Comparison of ENCODE assay signal across 24 cellular contexts in the genomic region with DNA sequence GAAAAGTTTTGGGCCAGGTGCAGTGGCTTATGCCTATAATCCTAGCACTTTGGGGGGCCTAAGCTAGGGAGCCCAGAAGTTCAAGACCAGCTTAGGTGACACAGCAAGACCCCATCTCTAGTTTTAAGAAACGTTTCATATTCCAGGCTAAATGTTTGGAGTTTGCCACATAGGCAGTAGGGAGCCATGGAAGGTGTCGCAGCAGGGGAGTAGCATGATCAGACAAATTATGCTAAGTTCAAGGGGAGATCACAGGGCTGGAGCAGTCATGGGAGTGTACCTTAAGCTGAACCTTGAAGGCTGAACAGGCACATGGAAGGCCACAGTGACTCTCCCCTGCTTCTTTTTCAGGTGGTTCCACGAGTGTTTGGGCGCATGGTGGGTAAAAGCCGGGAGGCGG. TPM values are rescaled to one million over a fixed set of nuclear protein-coding genes. Genes with fewer than 3 reads are reported as not detected.
A peak's percentile ranks its signal among the peaks of the same experiment; 100 is the strongest.
DNase-seq lines count a peak whose midpoint lies in the region; ATAC-seq, FAIRE-seq and TF ChIP-seq lines count a peak whose summit lies in the region.
"Had no signal": no experiment of that assay in that cellular context is flagged by ENCODE, and none has a peak within 500 bp of the region (broad histone marks: within the 10 kb centered on the region; RNA-seq: fewer than 3 reads in every experiment).

No MANE protein-coding gene starts in this region.

- no peak overlapping the region for H3K4me3 Mint-ChIP-seq in activated CD8-positive, alpha-beta T cell treated with anti-CD3 and anti-CD28 coated beads, Interleukin-2, amount 10 ng/mL, durations not matched to agents 7 days and 5 days
- no peak overlapping the region for H3K4me3 Mint-ChIP-seq in activated CD8-positive, alpha-beta T cell treated with anti-CD3 and anti-CD28 coated beads for 36 hours
- H3K4me3 Mint-ChIP-seq in CD4-positive, CD25-positive, alpha-beta regulatory T cell: no peak overlapping the region
- no peak overlapping the region for H3K4me3 Mint-ChIP-seq in neural progenitor cell
- H3K4me3 Mint-ChIP-seq: CD14-positive monocyte; CD4-positive, alpha-beta memory T cell had no signal

- TF ChIP-seq RAD21 in K562 (CRISPR knock-in tag; conservative IDR thresholded peaks at IDR 0.05 in 1 of 2, IDR thresholded peaks at IDR 0.05 in 1 of 2): no peak

- H3K9me3 Mint-ChIP-seq in activated CD8-positive, alpha-beta T cell treated with anti-CD3 and anti-CD28 coated beads, Interleukin-2, amount 10 ng/mL, durations not matched to agents 7 days and 5 days (ENCODE audit: insufficient read depth): no peaks in the 10 kb centered on the region
- H3K9me3 Mint-ChIP-seq in activated CD8-positive, alpha-beta T cell treated with anti-CD3 and anti-CD28 coated beads for 36 hours: no peaks in the 10 kb centered on the region
- H3K9me3 Mint-ChIP-seq in CD4-positive, CD25-positive, alpha-beta regulatory T cell: no peaks in the 10 kb centered on the region
- H3K9me3 Mint-ChIP-seq in neural progenitor cell: no peaks in the 10 kb centered on the region

- TF ChIP-seq CTCF in activated CD8-positive, alpha-beta T cell treated with anti-CD3 and anti-CD28 coated beads for 36 hours (IDR thresholded peaks at IDR 0.05): no peak
- TF ChIP-seq CTCF in K562 (IDR thresholded peaks at IDR 0.05 in 2 of 3, conservative IDR thresholded peaks at IDR 0.05 in 1 of 3; ENCODE audit: insufficient read depth in 2 of 3, low read depth in 1 of 3, low read length in 3 of 3) (no peak), neural progenitor cell (IDR thresholded peaks at IDR 0.05) (no peak), thyroid gland (IDR thresholded peaks at IDR 0.05) (no peak)

- ATAC-seq in activated CD8-positive, alpha-beta T cell treated with anti-CD3 and anti-CD28 coated beads, Interleukin-2, amount 10 ng/mL, durations not matched to agents 7 days and 5 days: no peak
- ATAC-seq in activated CD8-positive, alpha-beta T cell treated with anti-CD3 and anti-CD28 coated beads for 36 hours: no peak
- no peak for ATAC-seq in CD4-positive, CD25-positive, alpha-beta regulatory T cell (ENCODE audit: low read depth in 2 of 2)
- no peak for ATAC-seq in K562

- in situ Hi-C loops in K562 (cut with MboI): no loop called here

- H3K9ac ChIP-seq in K562 (ENCODE audit: insufficient read depth in 1 of 2, low read depth in 2 of 2, low read length in 2 of 2) (no peak overlapping the region), neural progenitor cell (no peak overlapping the region)

- intact Hi-C loops in activated CD8-positive, alpha-beta T cell treated with anti-CD3 and anti-CD28 coated beads for 36 hours (cut with micrococcal nuclease): no loop called here
- intact Hi-C loops in K562 (cut with micrococcal nuclease) (no loop called here), thyroid gland (cut with DNase I) (no loop called here)

- WGBS in K562 (ENCODE audit: insufficient coverage, low coverage, missing lambda C conversion rate): 59% methylated on average over 6 of the region's 6 CpGs
- 95 to 99% methylated on average over 6 of the region's 6 CpGs for WGBS in thyroid gland, 2 donors

- H3K27me3 Mint-ChIP-seq in activated CD8-positive, alpha-beta T cell treated with anti-CD3 and anti-CD28 coated beads, Interleukin-2, amount 10 ng/mL, durations not matched to agents 7 days and 5 days (ENCODE audit: low read depth): no peaks in the 10 kb centered on the region
- H3K27me3 Mint-ChIP-seq in activated CD8-positive, alpha-beta T cell treated with anti-CD3 and anti-CD28 coated beads for 36 hours: no peaks in the 10 kb centered on the region
- no peaks in the 10 kb centered on the region for H3K27me3 Mint-ChIP-seq in CD4-positive, CD25-positive, alpha-beta regulatory T cell
- H3K27me3 Mint-ChIP-seq in neural progenitor cell (ENCODE audit: insufficient read depth, low read depth): peaks cover 2% of the 10 kb centered on the region
- H3K27me3 Mint-ChIP-seq: CD4-positive, alpha-beta memory T cell had no signal

- no peak overlapping the region for H3K4me3 ChIP-seq in CD4-positive, CD25-positive, alpha-beta regulatory T cell (ENCODE audit: low read depth, low read length)
- H3K4me3 ChIP-seq in K562 (no peak overlapping the region), neural progenitor cell (no peak overlapping the region), thyroid gland (replicated peaks in 1 of 3) (no peak overlapping the region)
- H3K4me3 ChIP-seq: BLaER1 treated with 17β-estradiol and CSF1 and Interleukin-3, amounts not matched to agents 10 nM and 100 nM; HAP-1 had no signal

- CTCF ChIA-PET in activated CD8-positive, alpha-beta T cell treated with anti-CD3 and anti-CD28 coated beads, Interleukin-2, amount 10 ng/mL, durations not matched to agents 7 days and 5 days (lab: Charles Lee): interaction anchor here (1.2 to 3.0 kb wide), 3 partner anchors 10 to 105 kb away, joined by 3 to 34 read pairs (median 4); partner anchors contain the start of gene NLRX1
- CTCF ChIA-PET in activated CD8-positive, alpha-beta T cell treated with anti-CD3 and anti-CD28 coated beads for 36 hours (lab: Charles Lee): interaction anchor here (0.6 to 1.5 kb wide), 2 partner anchors 10 to 17 kb away, joined by 3 to 6 read pairs; no protein-coding TSS in a partner anchor
- CTCF ChIA-PET in K562 (lab: Yijun Ruan, JAX; ENCODE audit: low intra/inter-chr PET ratio): no interaction called here

- no peaks in the 10 kb centered on the region for H3K79me2 ChIP-seq in K562 (ENCODE audit: control insufficient read depth, insufficient read depth, low read length)
- H3K79me2 ChIP-seq in neural progenitor cell (ENCODE audit: low read depth): no peaks in the 10 kb centered on the region

- H3K9me3 ChIP-seq in CD4-positive, CD25-positive, alpha-beta regulatory T cell (ENCODE audit: control insufficient read depth in 2 of 2, low read length in 2 of 2): no peaks in the 10 kb centered on the region
- H3K9me3 ChIP-seq in K562 (replicated peaks; ENCODE audit: control insufficient read depth, insufficient read depth, low read depth, low read length) (no peaks in the 10 kb centered on the region), neural progenitor cell (ENCODE audit: low read depth) (no peaks in the 10 kb centered on the region), thyroid gland (no peaks in the 10 kb centered on the region)
- H3K9me3 ChIP-seq: BE2C; BLaER1 treated with 17β-estradiol and CSF1 and Interleukin-3, amounts not matched to agents 10 nM and 100 nM; HAP-1 had no signal

- H3K27ac Mint-ChIP-seq in activated CD8-positive, alpha-beta T cell treated with anti-CD3 and anti-CD28 coated beads, Interleukin-2, amount 10 ng/mL, durations not matched to agents 7 days and 5 days: peak overlapping the region; percentile 39
- H3K27ac Mint-ChIP-seq in activated CD8-positive, alpha-beta T cell treated with anti-CD3 and anti-CD28 coated beads for 36 hours: no peak overlapping the region
- peak overlapping the region in 2 of 3 donors; percentile 5 to 35 for H3K27ac Mint-ChIP-seq in CD4-positive, CD25-positive, alpha-beta regulatory T cell
- peak overlapping the region; percentile 53 for H3K27ac Mint-ChIP-seq in neural progenitor cell
- H3K27ac Mint-ChIP-seq: CD4-positive, alpha-beta memory T cell had no signal

- no peak for DNase-seq in activated CD8-positive, alpha-beta T cell treated with anti-CD3 and anti-CD28 coated beads, Interleukin-2, amount 10 ng/mL, durations not matched to agents 7 days and 5 days
- no peak for DNase-seq in activated CD8-positive, alpha-beta T cell treated with anti-CD3 and anti-CD28 coated beads for 36 hours
- no peak for DNase-seq in CD4-positive, CD25-positive, alpha-beta regulatory T cell
- DNase-seq in K562 (ENCODE audit: extremely low read depth in 1 of 4, low spot score in 3 of 4) (no peak), neural progenitor cell (ENCODE audit: low spot score) (no peak), NCI-H1694 (lab: John Stamatoyannopoulos, UW) (no peak), foreskin melanocyte (no peak), thyroid gland (no peak)
- DNase-seq: Calu3; CD4-positive, alpha-beta memory T cell; GF-D8; GOT3 had no signal

- H3K27me3 ChIP-seq in CD4-positive, CD25-positive, alpha-beta regulatory T cell (ENCODE audit: control insufficient read depth, insufficient read depth, low read length): no peaks in the 10 kb centered on the region
- H3K27me3 ChIP-seq in K562 (ENCODE audit: control insufficient read depth in 2 of 2, insufficient read depth in 2 of 2, low read length in 2 of 2): peaks cover 0 to 5% of the 10 kb centered on the region in 2 experiments; a peak in 1 of 5 replicates
- no peaks in the 10 kb centered on the region for H3K27me3 ChIP-seq in neural progenitor cell
- no peaks in the 10 kb centered on the region for H3K27me3 ChIP-seq in thyroid gland
- H3K27me3 ChIP-seq: BE2C; BLaER1 treated with 17β-estradiol and CSF1 and Interleukin-3, amounts not matched to agents 10 nM and 100 nM had no signal

- no peak for TF ChIP-seq EP300 in K562 (IDR thresholded peaks at IDR 0.05; ENCODE audit: low read length)

- no peak for FAIRE-seq in K562 (lab: Jason Lieb, UNC)
- FAIRE-seq: A204.1, GM12891, GM18507, H54 had no signal

- H4K20me1 ChIP-seq in K562 (replicated peaks; ENCODE audit: control insufficient read depth, insufficient read depth, low read length) (no peaks in the 10 kb centered on the region), neural progenitor cell (ENCODE audit: low read depth) (no peaks in the 10 kb centered on the region)

- H3K4me1 ChIP-seq in CD4-positive, CD25-positive, alpha-beta regulatory T cell (ENCODE audit: control insufficient read depth, insufficient read depth, low read length, poor library complexity, severe bottlenecking): peaks cover 10% of the 10 kb centered on the region
- H3K4me1 ChIP-seq in K562 (replicated peaks in 1 of 2; ENCODE audit: control insufficient read depth in 2 of 2, insufficient read depth in 2 of 2, low read length in 2 of 2) (peaks cover 23 to 34% of the 10 kb centered on the region in 2 experiments), neural progenitor cell (no peaks in the 10 kb centered on the region), thyroid gland (no peaks in the 10 kb centered on the region)
- H3K4me1 ChIP-seq: HAP-1 had no signal

- no peaks in the 10 kb centered on the region for H3K9me1 ChIP-seq in K562 (ENCODE audit: control insufficient read depth, insufficient read depth, low read length)

- H3K36me3 Mint-ChIP-seq in activated CD8-positive, alpha-beta T cell treated with anti-CD3 and anti-CD28 coated beads, Interleukin-2, amount 10 ng/mL, durations not matched to agents 7 days and 5 days (ENCODE audit: low read depth): peaks cover 32% of the 10 kb centered on the region
- H3K36me3 Mint-ChIP-seq in activated CD8-positive, alpha-beta T cell treated with anti-CD3 and anti-CD28 coated beads for 36 hours (ENCODE audit: low read depth): peaks cover 18% of the 10 kb centered on the region
- H3K36me3 Mint-ChIP-seq in CD4-positive, CD25-positive, alpha-beta regulatory T cell: peaks cover 17% of the 10 kb centered on the region
- no peaks in the 10 kb centered on the region for H3K36me3 Mint-ChIP-seq in neural progenitor cell

- H3K36me3 ChIP-seq in CD4-positive, CD25-positive, alpha-beta regulatory T cell (ENCODE audit: control insufficient read depth, insufficient read depth, low read length): no peaks in the 10 kb centered on the region
- H3K36me3 ChIP-seq in K562 (ENCODE audit: control insufficient read depth, insufficient read depth, low read length) (no peaks in the 10 kb centered on the region), neural progenitor cell (no peaks in the 10 kb centered on the region), thyroid gland (peaks cover 5 to 17% of the 10 kb centered on the region in 2 donors)
- H3K36me3 ChIP-seq: BE2C had no signal

- H2AFZ ChIP-seq in K562 (ENCODE audit: low read depth, low read length) (no peak overlapping the region), neural progenitor cell (replicated peaks) (no peak overlapping the region)

- no peaks in the 10 kb centered on the region for H3F3A ChIP-seq in neural progenitor cell (ENCODE audit: low read depth)

- peaks cover 15% of the 10 kb centered on the region for H3K4me1 Mint-ChIP-seq in activated CD8-positive, alpha-beta T cell treated with anti-CD3 and anti-CD28 coated beads, Interleukin-2, amount 10 ng/mL, durations not matched to agents 7 days and 5 days (ENCODE audit: low read depth)
- peaks cover 15% of the 10 kb centered on the region for H3K4me1 Mint-ChIP-seq in activated CD8-positive, alpha-beta T cell treated with anti-CD3 and anti-CD28 coated beads for 36 hours (ENCODE audit: low read depth)
- peaks cover 0 to 18% (median 10%) of the 10 kb centered on the region in 4 donors for H3K4me1 Mint-ChIP-seq in CD4-positive, CD25-positive, alpha-beta regulatory T cell
- peaks cover 9% of the 10 kb centered on the region for H3K4me1 Mint-ChIP-seq in neural progenitor cell

- TF ChIP-seq POLR2A in K562 (conservative IDR thresholded peaks at IDR 0.05) (no peak), thyroid gland (IDR thresholded peaks at IDR 0.05) (no peak)

- H3K4me2 ChIP-seq in K562 (ENCODE audit: insufficient read depth, low read length) (no peak overlapping the region), neural progenitor cell (no peak overlapping the region)

- no peak overlapping the region for H3K27ac ChIP-seq in CD4-positive, CD25-positive, alpha-beta regulatory T cell (ENCODE audit: insufficient read depth, low read length, poor library complexity, severe bottlenecking)
- H3K27ac ChIP-seq in K562 (ENCODE audit: extremely low read depth, low read depth, low read length) (no peak overlapping the region), neural progenitor cell (no peak overlapping the region), thyroid gland (no peak overlapping the region)
- H3K27ac ChIP-seq: 22Rv1 had no signal

- POLR2A ChIA-PET in activated CD8-positive, alpha-beta T cell treated with anti-CD3 and anti-CD28 coated beads, Interleukin-2, amount 10 ng/mL, durations not matched to agents 7 days and 5 days (lab: Charles Lee): no interaction called here
- POLR2A ChIA-PET in activated CD8-positive, alpha-beta T cell treated with anti-CD3 and anti-CD28 coated beads for 36 hours (lab: Charles Lee): interaction anchor here (1.1 kb wide), 1 partner anchor 9 kb away, joined by 3 read pairs; no protein-coding TSS in a partner anchor
- POLR2A ChIA-PET in K562 (lab: Yijun Ruan, JAX): interaction anchor here (0.6 to 0.9 kb wide), 3 partner anchors 37 to 73 kb away, joined by 3 to 4 read pairs (median 3); partner anchors contain the start of gene C2CD2L

- BruUV-seq in K562 (replicated peaks; lab: Mats Ljungman, UMichigan): no TSS peak

RNA-seq across cellular contexts. Expression of gene NHERF4, which starts 5.9 kb away (rescaled TPM):
- under 1 TPM; 0.18 to 0.63 TPM for total RNA-seq in activated CD8-positive, alpha-beta T cell treated with anti-CD3 and anti-CD28 coated beads, Interleukin-2, amount 10 ng/mL, durations not matched to agents 7 days and 5 days
- under 1 TPM; 0.29 to 0.32 TPM for total RNA-seq in activated CD8-positive, alpha-beta T cell treated with anti-CD3 and anti-CD28 coated beads for 36 hours
- total RNA-seq in CD4-positive, CD25-positive, alpha-beta regulatory T cell: not detected
- polyA plus RNA-seq in CD4-positive, CD25-positive, alpha-beta regulatory T cell: not detected
- total RNA-seq in K562 (2011; cell fraction: chromatin; rRNA removed; ENCODE audit: low replicate concordance): not detected in 2 replicates
- not detected in 2 replicates for total RNA-seq in K562 (2011; cell fraction: nucleolus; rRNA removed)
- total RNA-seq in K562 (2011; cell fraction: nucleoplasm; rRNA removed): not detected in 2 replicates
- not detected in 2 replicates for total RNA-seq in K562 (2014; rRNA removed)
- total RNA-seq in K562 (2014; rRNA removed; fragmentation: Illumina TruSeq; extraction: Trizol): not detected in 2 replicates
- not detected in 2 replicates for total RNA-seq in K562 (2015; rRNA removed; fragmentation: Illumina TruSeq; extraction: Trizol)
- not detected in 2 replicates for total RNA-seq in K562 (2021)
- not detected in 2 replicates for polyA plus RNA-seq in K562 (2011; rRNA removed)
- not detected in 2 replicates for polyA plus RNA-seq in K562 (2011; cell fraction: cytosol; rRNA removed)
- not detected in 2 replicates for polyA plus RNA-seq in K562 (2011; cell fraction: nucleus; rRNA removed)
- polyA plus RNA-seq in K562 (2012): not detected in 2 replicates
- polyA plus RNA-seq in K562 (2014; fragmentation: Illumina TruSeq; extraction: Trizol): not detected in 2 replicates
- not detected for polyA plus RNA-seq in K562 (2014; fragmentation: Nextera tagmentation; extraction: Ambion mirVana)
- polyA plus RNA-seq in K562 (2014; rRNA removed): not detected in 2 replicates
- not detected in 2 replicates for polyA minus RNA-seq in K562 (2011; rRNA and poly(A)+ RNA removed)
- polyA minus RNA-seq in K562 (2011; cell fraction: cytosol; rRNA and poly(A)+ RNA removed): not detected in 2 replicates
- not detected in 2 replicates for polyA minus RNA-seq in K562 (2011; cell fraction: nucleus; rRNA and poly(A)+ RNA removed)
- 0.12 TPM in 1 of 2 replicates, not detected in the other for total RNA-seq in neural progenitor cell (ENCODE audit: low replicate concordance)
- not detected for total RNA-seq in thyroid gland
- total RNA-seq: Calu3, Daoy, G401 had no signal
- polyA plus RNA-seq: AG04450; CD4-positive, alpha-beta memory T cell had no signal

RNA-seq across cellular contexts. Expression of gene NLRX1, which starts 10.8 kb away (rescaled TPM):
- 10 to 100 TPM; 24.6 to 24.8 TPM for total RNA-seq in activated CD8-positive, alpha-beta T cell treated with anti-CD3 and anti-CD28 coated beads, Interleukin-2, amount 10 ng/mL, durations not matched to agents 7 days and 5 days
- 10 to 100 TPM; 20.1 to 21.3 TPM for total RNA-seq in activated CD8-positive, alpha-beta T cell treated with anti-CD3 and anti-CD28 coated beads for 36 hours
- total RNA-seq in CD4-positive, CD25-positive, alpha-beta regulatory T cell: 7.8 TPM
- 1 to 10 TPM; 5.0 to 6.7 (median 5.8) TPM for polyA plus RNA-seq in CD4-positive, CD25-positive, alpha-beta regulatory T cell
- 0.86 and 3.6 TPM in 2 replicates for total RNA-seq in K562 (2011; cell fraction: chromatin; rRNA removed; ENCODE audit: low replicate concordance)
- 1.8 and 3.5 TPM in 2 replicates for total RNA-seq in K562 (2011; cell fraction: nucleolus; rRNA removed)
- total RNA-seq in K562 (2011; cell fraction: nucleoplasm; rRNA removed): 1.1 and 1.3 TPM in 2 replicates
- total RNA-seq in K562 (2014; rRNA removed): 1.3 and 1.4 TPM in 2 replicates
- 0.19 and 0.22 TPM in 2 replicates for total RNA-seq in K562 (2014; rRNA removed; fragmentation: Illumina TruSeq; extraction: Trizol)
- 0.34 and 0.69 TPM in 2 replicates for total RNA-seq in K562 (2015; rRNA removed; fragmentation: Illumina TruSeq; extraction: Trizol)
- 2.1 and 2.3 TPM in 2 replicates for total RNA-seq in K562 (2021)
- 0.55 and 1.4 TPM in 2 replicates for polyA plus RNA-seq in K562 (2011; rRNA removed)
- polyA plus RNA-seq in K562 (2011; cell fraction: cytosol; rRNA removed): 0.81 and 4.1 TPM in 2 replicates
- 0.76 and 5.1 TPM in 2 replicates for polyA plus RNA-seq in K562 (2011; cell fraction: nucleus; rRNA removed)
- 1.0 and 2.3 TPM in 2 replicates for polyA plus RNA-seq in K562 (2012)
- polyA plus RNA-seq in K562 (2014; fragmentation: Illumina TruSeq; extraction: Trizol): 0.49 and 1.1 TPM in 2 replicates
- polyA plus RNA-seq in K562 (2014; fragmentation: Nextera tagmentation; extraction: Ambion mirVana): under 1 TPM; 0.04 to 0.06 TPM
- polyA plus RNA-seq in K562 (2014; rRNA removed): 1.1 and 2.1 TPM in 2 replicates
- 0.27 and 1.2 TPM in 2 replicates for polyA minus RNA-seq in K562 (2011; rRNA and poly(A)+ RNA removed)
- polyA minus RNA-seq in K562 (2011; cell fraction: cytosol; rRNA and poly(A)+ RNA removed): 1.4 and 3.4 TPM in 2 replicates
- 0.67 and 2.3 TPM in 2 replicates for polyA minus RNA-seq in K562 (2011; cell fraction: nucleus; rRNA and poly(A)+ RNA removed)
- total RNA-seq in neural progenitor cell (ENCODE audit: low replicate concordance): 10.2 and 34.8 TPM in 2 replicates
- 10 to 100 TPM; 13.3 to 33.1 (median 19.5) TPM for total RNA-seq in thyroid gland
- total RNA-seq: G401 had no signal

RNA-seq across cellular contexts. Expression of gene CBL, which starts 26.8 kb away (rescaled TPM):
- 10 to 100 TPM; 43.6 to 43.7 TPM for total RNA-seq in activated CD8-positive, alpha-beta T cell treated with anti-CD3 and anti-CD28 coated beads, Interleukin-2, amount 10 ng/mL, durations not matched to agents 7 days and 5 days
- total RNA-seq in activated CD8-positive, alpha-beta T cell treated with anti-CD3 and anti-CD28 coated beads for 36 hours: 10 to 100 TPM; 27.0 to 27.5 TPM
- total RNA-seq in CD4-positive, CD25-positive, alpha-beta regulatory T cell: 35.6 TPM
- 10 to 100 TPM in 1 of 4 donors, 1 to 10 TPM in 3; 7.9 to 11.7 (median 8.8) TPM for polyA plus RNA-seq in CD4-positive, CD25-positive, alpha-beta regulatory T cell
- 15.7 and 23.8 TPM in 2 replicates for total RNA-seq in K562 (2011; cell fraction: chromatin; rRNA removed; ENCODE audit: low replicate concordance)
- total RNA-seq in K562 (2011; cell fraction: nucleolus; rRNA removed): 8.8 and 10.0 TPM in 2 replicates
- 17.2 and 25.5 TPM in 2 replicates for total RNA-seq in K562 (2011; cell fraction: nucleoplasm; rRNA removed)
- 5.9 and 6.4 TPM in 2 replicates for total RNA-seq in K562 (2014; rRNA removed)
- 9.9 and 12.1 TPM in 2 replicates for total RNA-seq in K562 (2014; rRNA removed; fragmentation: Illumina TruSeq; extraction: Trizol)
- 7.6 and 8.2 TPM in 2 replicates for total RNA-seq in K562 (2015; rRNA removed; fragmentation: Illumina TruSeq; extraction: Trizol)
- 21.9 and 24.9 TPM in 2 replicates for total RNA-seq in K562 (2021)
- polyA plus RNA-seq in K562 (2011; rRNA removed): 14.4 and 15.6 TPM in 2 replicates
- polyA plus RNA-seq in K562 (2011; cell fraction: cytosol; rRNA removed): 9.2 and 15.0 TPM in 2 replicates
- polyA plus RNA-seq in K562 (2011; cell fraction: nucleus; rRNA removed): 15.6 and 18.5 TPM in 2 replicates
- 9.6 and 11.7 TPM in 2 replicates for polyA plus RNA-seq in K562 (2012)
- polyA plus RNA-seq in K562 (2014; fragmentation: Illumina TruSeq; extraction: Trizol): 17.6 and 18.8 TPM in 2 replicates
- 1 to 10 TPM; 3.2 to 6.2 TPM for polyA plus RNA-seq in K562 (2014; fragmentation: Nextera tagmentation; extraction: Ambion mirVana)
- 10.7 and 10.9 TPM in 2 replicates for polyA plus RNA-seq in K562 (2014; rRNA removed)
- 22.5 and 22.6 TPM in 2 replicates for polyA minus RNA-seq in K562 (2011; rRNA and poly(A)+ RNA removed)
- polyA minus RNA-seq in K562 (2011; cell fraction: cytosol; rRNA and poly(A)+ RNA removed): 15.1 and 17.8 TPM in 2 replicates
- polyA minus RNA-seq in K562 (2011; cell fraction: nucleus; rRNA and poly(A)+ RNA removed): 8.1 and 11.1 TPM in 2 replicates
- total RNA-seq in neural progenitor cell (ENCODE audit: low replicate concordance): 20.7 and 20.8 TPM in 2 replicates
- 10 to 100 TPM in 3 of 4 donors, 1 to 10 TPM in 1; 9.4 to 14.5 (median 13.9) TPM for total RNA-seq in thyroid gland

RNA-seq across cellular contexts. Expression of gene ABCG4, which starts 30.5 kb away (rescaled TPM):
- total RNA-seq in activated CD8-positive, alpha-beta T cell treated with anti-CD3 and anti-CD28 coated beads, Interleukin-2, amount 10 ng/mL, durations not matched to agents 7 days and 5 days: under 1 TPM in 1 of 2 experiments, not detected in 1; 0.18 TPM
- total RNA-seq in activated CD8-positive, alpha-beta T cell treated with anti-CD3 and anti-CD28 coated beads for 36 hours: not detected
- total RNA-seq in CD4-positive, CD25-positive, alpha-beta regulatory T cell: not detected
- not detected for polyA plus RNA-seq in CD4-positive, CD25-positive, alpha-beta regulatory T cell
- 0.37 and 1.3 TPM in 2 replicates for total RNA-seq in K562 (2011; cell fraction: chromatin; rRNA removed; ENCODE audit: low replicate concordance)
- 0.13 and 0.50 TPM in 2 replicates for total RNA-seq in K562 (2011; cell fraction: nucleolus; rRNA removed)
- total RNA-seq in K562 (2011; cell fraction: nucleoplasm; rRNA removed): 0.66 and 0.99 TPM in 2 replicates
- total RNA-seq in K562 (2014; rRNA removed): 0.09 TPM in 1 of 2 replicates, not detected in the other
- not detected in 2 replicates for total RNA-seq in K562 (2014; rRNA removed; fragmentation: Illumina TruSeq; extraction: Trizol)
- not detected in 2 replicates for total RNA-seq in K562 (2015; rRNA removed; fragmentation: Illumina TruSeq; extraction: Trizol)
- 0.11 and 0.13 TPM in 2 replicates for total RNA-seq in K562 (2021)
- 0.04 and 0.08 TPM in 2 replicates for polyA plus RNA-seq in K562 (2011; rRNA removed)
- 0.04 and 0.12 TPM in 2 replicates for polyA plus RNA-seq in K562 (2011; cell fraction: cytosol; rRNA removed)
- 0.59 and 0.63 TPM in 2 replicates for polyA plus RNA-seq in K562 (2011; cell fraction: nucleus; rRNA removed)
- 0.13 TPM in 1 of 2 replicates, not detected in the other for polyA plus RNA-seq in K562 (2012)
- polyA plus RNA-seq in K562 (2014; fragmentation: Illumina TruSeq; extraction: Trizol): 0.07 and 0.11 TPM in 2 replicates
- polyA plus RNA-seq in K562 (2014; fragmentation: Nextera tagmentation; extraction: Ambion mirVana): not detected
- polyA plus RNA-seq in K562 (2014; rRNA removed): 0.03 and 0.05 TPM in 2 replicates
- polyA minus RNA-seq in K562 (2011; rRNA and poly(A)+ RNA removed): 0.11 and 0.21 TPM in 2 replicates
- not detected in 2 replicates for polyA minus RNA-seq in K562 (2011; cell fraction: cytosol; rRNA and poly(A)+ RNA removed)
- polyA minus RNA-seq in K562 (2011; cell fraction: nucleus; rRNA and poly(A)+ RNA removed): 0.33 and 0.54 TPM in 2 replicates
- 0.24 and 0.65 TPM in 2 replicates for total RNA-seq in neural progenitor cell (ENCODE audit: low replicate concordance)
- 1 to 10 TPM in 2 of 4 donors, under 1 TPM in 2; 0.13 to 1.6 (median 0.82) TPM for total RNA-seq in thyroid gland
- total RNA-seq: Calu3, Daoy had no signal
- polyA plus RNA-seq: CD14-positive monocyte; CD4-positive, alpha-beta memory T cell had no signal

RNA-seq across cellular contexts. Expression of gene HINFP, which starts 58.0 kb away (rescaled TPM):
- total RNA-seq in activated CD8-positive, alpha-beta T cell treated with anti-CD3 and anti-CD28 coated beads, Interleukin-2, amount 10 ng/mL, durations not matched to agents 7 days and 5 days: 10 to 100 TPM; 36.1 to 40.9 TPM
- total RNA-seq in activated CD8-positive, alpha-beta T cell treated with anti-CD3 and anti-CD28 coated beads for 36 hours: 10 to 100 TPM; 23.9 to 26.5 TPM
- 24.4 TPM for total RNA-seq in CD4-positive, CD25-positive, alpha-beta regulatory T cell
- 10 to 100 TPM in 3 of 4 donors, 1 to 10 TPM in 1; 10.0 to 18.1 (median 13.3) TPM for polyA plus RNA-seq in CD4-positive, CD25-positive, alpha-beta regulatory T cell
- total RNA-seq in K562 (2011; cell fraction: chromatin; rRNA removed; ENCODE audit: low replicate concordance): 110 and 177 TPM in 2 replicates
- 95.9 and 97.1 TPM in 2 replicates for total RNA-seq in K562 (2011; cell fraction: nucleolus; rRNA removed)
- 112 and 129 TPM in 2 replicates for total RNA-seq in K562 (2011; cell fraction: nucleoplasm; rRNA removed)
- total RNA-seq in K562 (2014; rRNA removed) (15.1 and 17.0 TPM in 2 replicates), K562 (2014; rRNA removed; fragmentation: Illumina TruSeq; extraction: Trizol) (14.5 and 15.8 TPM in 2 replicates), K562 (2015; rRNA removed; fragmentation: Illumina TruSeq; extraction: Trizol) (13.8 and 13.9 TPM in 2 replicates), K562 (2021) (23.5 and 24.6 TPM in 2 replicates), neural progenitor cell (ENCODE audit: low replicate concordance) (32.5 and 47.3 TPM in 2 replicates), thyroid gland (10 to 100 TPM; 24.0 to 37.7 (median 33.2) TPM)
- polyA plus RNA-seq in K562 (2011; rRNA removed) (29.4 and 41.9 TPM in 2 replicates), K562 (2014; fragmentation: Illumina TruSeq; extraction: Trizol) (19.1 and 21.5 TPM in 2 replicates), K562 (2014; fragmentation: Nextera tagmentation; extraction: Ambion mirVana) (10 to 100 TPM; 22.5 to 34.1 TPM), K562 (2014; rRNA removed) (24.0 and 30.5 TPM in 2 replicates)
- polyA plus RNA-seq in K562 (2011; cell fraction: cytosol; rRNA removed): 33.8 and 41.0 TPM in 2 replicates
- polyA plus RNA-seq in K562 (2011; cell fraction: nucleus; rRNA removed): 89.9 and 99.2 TPM in 2 replicates
- 15.5 and 24.5 TPM in 2 replicates for polyA plus RNA-seq in K562 (2012)
- polyA minus RNA-seq in K562 (2011; rRNA and poly(A)+ RNA removed): 32.2 and 33.0 TPM in 2 replicates
- 8.2 and 17.7 TPM in 2 replicates for polyA minus RNA-seq in K562 (2011; cell fraction: cytosol; rRNA and poly(A)+ RNA removed)
- polyA minus RNA-seq in K562 (2011; cell fraction: nucleus; rRNA and poly(A)+ RNA removed): 28.0 and 41.1 TPM in 2 replicates
